Comparison of ENCODE assay signal across 1 cellular context in the genomic region with DNA sequence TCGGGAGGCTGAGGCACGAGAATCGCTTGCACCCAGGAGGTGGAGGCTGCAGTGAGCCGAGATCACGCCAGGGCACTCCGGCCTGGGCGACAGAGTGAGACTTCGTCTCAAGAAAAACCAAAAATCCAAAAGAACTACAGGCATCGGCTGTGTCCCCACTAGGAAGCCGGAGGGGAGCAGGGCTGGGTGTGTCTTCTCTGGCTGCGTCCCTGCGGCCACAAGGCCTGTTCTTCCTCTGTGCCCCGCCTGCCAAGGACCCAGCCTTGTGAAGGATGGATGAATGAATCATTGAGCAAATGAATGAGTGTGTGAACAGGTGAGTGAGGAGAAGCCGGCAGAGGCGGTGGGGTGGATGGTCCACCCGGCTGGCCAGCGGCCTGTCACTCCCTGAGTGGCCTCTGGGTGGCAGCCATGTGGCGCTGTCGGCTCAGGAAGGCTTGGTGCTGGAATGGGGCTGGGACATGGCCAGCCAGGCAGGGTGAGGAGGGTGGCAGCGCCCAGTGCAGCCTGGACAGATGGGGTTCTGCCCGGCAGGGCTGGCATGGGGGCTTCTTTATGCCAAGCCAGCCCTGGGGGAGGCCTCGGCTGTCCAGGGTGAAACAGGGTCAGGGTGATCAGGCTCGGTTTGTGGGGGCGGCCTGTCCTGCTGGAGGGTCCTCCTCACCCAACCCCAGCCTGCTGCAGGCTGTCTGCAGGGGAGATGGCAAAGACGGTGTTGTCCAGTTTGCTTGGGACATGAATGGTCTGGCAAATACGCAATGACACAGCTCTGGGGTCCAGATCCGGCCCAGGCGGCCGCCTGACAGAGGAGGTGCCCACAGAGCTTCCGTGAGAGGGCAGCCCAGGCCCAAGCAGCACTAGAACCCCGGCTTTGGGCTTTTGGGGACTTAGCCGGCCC.
TF ChIP-seq lines count a peak whose summit lies in the region.

No MANE protein-coding gene starts in this region.

TF ChIP-seq in HEK293, 187 proteins besides CTCF, POLR2A, EP300 and RAD21 (continues in another document):
- TF ChIP-seq, protein P1, sequence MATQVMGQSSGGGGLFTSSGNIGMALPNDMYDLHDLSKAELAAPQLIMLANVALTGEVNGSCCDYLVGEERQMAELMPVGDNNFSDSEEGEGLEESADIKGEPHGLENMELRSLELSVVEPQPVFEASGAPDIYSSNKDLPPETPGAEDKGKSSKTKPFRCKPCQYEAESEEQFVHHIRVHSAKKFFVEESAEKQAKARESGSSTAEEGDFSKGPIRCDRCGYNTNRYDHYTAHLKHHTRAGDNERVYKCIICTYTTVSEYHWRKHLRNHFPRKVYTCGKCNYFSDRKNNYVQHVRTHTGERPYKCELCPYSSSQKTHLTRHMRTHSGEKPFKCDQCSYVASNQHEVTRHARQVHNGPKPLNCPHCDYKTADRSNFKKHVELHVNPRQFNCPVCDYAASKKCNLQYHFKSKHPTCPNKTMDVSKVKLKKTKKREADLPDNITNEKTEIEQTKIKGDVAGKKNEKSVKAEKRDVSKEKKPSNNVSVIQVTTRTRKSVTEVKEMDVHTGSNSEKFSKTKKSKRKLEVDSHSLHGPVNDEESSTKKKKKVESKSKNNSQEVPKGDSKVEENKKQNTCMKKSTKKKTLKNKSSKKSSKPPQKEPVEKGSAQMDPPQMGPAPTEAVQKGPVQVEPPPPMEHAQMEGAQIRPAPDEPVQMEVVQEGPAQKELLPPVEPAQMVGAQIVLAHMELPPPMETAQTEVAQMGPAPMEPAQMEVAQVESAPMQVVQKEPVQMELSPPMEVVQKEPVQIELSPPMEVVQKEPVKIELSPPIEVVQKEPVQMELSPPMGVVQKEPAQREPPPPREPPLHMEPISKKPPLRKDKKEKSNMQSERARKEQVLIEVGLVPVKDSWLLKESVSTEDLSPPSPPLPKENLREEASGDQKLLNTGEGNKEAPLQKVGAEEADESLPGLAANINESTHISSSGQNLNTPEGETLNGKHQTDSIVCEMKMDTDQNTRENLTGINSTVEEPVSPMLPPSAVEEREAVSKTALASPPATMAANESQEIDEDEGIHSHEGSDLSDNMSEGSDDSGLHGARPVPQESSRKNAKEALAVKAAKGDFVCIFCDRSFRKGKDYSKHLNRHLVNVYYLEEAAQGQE (tag by site-specific recombination; IDR thresholded peaks at IDR 0.05), result no peak
- TF ChIP-seq ZNF426 (tag by site-specific recombination; IDR thresholded peaks at IDR 0.05) (no peak), ZNF16 (tag by site-specific recombination; IDR thresholded peaks at IDR 0.05; ENCODE audit: low read depth) (no peak), ZNF391 (tag by site-specific recombination; IDR thresholded peaks at IDR 0.05; ENCODE audit: borderline replicate concordance, low read depth) (no peak), KLF10 (tag by site-specific recombination; IDR thresholded peaks at IDR 0.05) (no peak), ZFP37 (tag by site-specific recombination; IDR thresholded peaks at IDR 0.05) (no peak), ZNF830 (tag by site-specific recombination; IDR thresholded peaks at IDR 0.05; ENCODE audit: low read depth) (no peak), ZNF843 (tag by site-specific recombination; IDR thresholded peaks at IDR 0.05) (no peak), ZNF747 (tag by site-specific recombination; IDR thresholded peaks at IDR 0.05) (no peak), ZNF701 (tag by site-specific recombination; IDR thresholded peaks at IDR 0.05) (no peak), YY2 (tag by site-specific recombination; IDR thresholded peaks at IDR 0.05) (no peak), SP3 (tag by site-specific recombination; IDR thresholded peaks at IDR 0.05) (0 out of 2 replicates have a peak, but pooled peaks have one; percentile 21), ZNF114 (tag by site-specific recombination; IDR thresholded peaks at IDR 0.05) (no peak), KLF8 (tag by site-specific recombination; IDR thresholded peaks at IDR 0.05) (peak; percentile 48; the same call in 1 of the 2 replicates), RBAK (tag by site-specific recombination; IDR thresholded peaks at IDR 0.05) (no peak), ZBTB17 (tag by site-specific recombination; IDR thresholded peaks at IDR 0.05) (peak; percentile 60; the same call in 1 of the 2 replicates), GLIS2 (tag by site-specific recombination; IDR thresholded peaks at IDR 0.05) (peak; percentile 48; the same call in 1 of the 2 replicates), ZNF133 (tag by site-specific recombination; IDR thresholded peaks at IDR 0.05) (no peak), ZNF366 (tag by site-specific recombination; conservative IDR thresholded peaks at IDR 0.05) (peak; percentile 83), ZNF707 (tag by site-specific recombination; IDR thresholded peaks at IDR 0.05) (no peak), SCRT1 (tag by site-specific recombination; IDR thresholded peaks at IDR 0.05; ENCODE audit: borderline replicate concordance) (peak; percentile 87; the same call in 1 of the 2 replicates), ZNF2 (tag by site-specific recombination; IDR thresholded peaks at IDR 0.05) (peak; percentile 83), ZNF600 (tag by site-specific recombination; IDR thresholded peaks at IDR 0.05) (peak; percentile 90), ZFP3 (tag by site-specific recombination; IDR thresholded peaks at IDR 0.05; ENCODE audit: low read depth) (no peak), ZNF654 (tag by site-specific recombination; IDR thresholded peaks at IDR 0.05; ENCODE audit: low read depth) (peak; percentile 78), ZNF146 (tag by site-specific recombination; IDR thresholded peaks at IDR 0.05) (no peak), ZNF529 (tag by site-specific recombination; IDR thresholded peaks at IDR 0.05; ENCODE audit: insufficient replicate concordance) (no peak), ZSCAN16 (tag by site-specific recombination; IDR thresholded peaks at IDR 0.05) (no peak), ZNF501 (tag by site-specific recombination; IDR thresholded peaks at IDR 0.05) (no peak), SCRT2 (tag by site-specific recombination; IDR thresholded peaks at IDR 0.05) (peak; percentile 64; the same call in 1 of the 2 replicates), ZFP41 (tag by site-specific recombination; IDR thresholded peaks at IDR 0.05; ENCODE audit: borderline replicate concordance) (no peak), ZNF184 (tag by site-specific recombination; IDR thresholded peaks at IDR 0.05) (no peak), GLIS1 (tag by site-specific recombination; IDR thresholded peaks at IDR 0.05) (peak; percentile 18; the same call in 1 of the 2 replicates)
- TF ChIP-seq, protein P2, sequence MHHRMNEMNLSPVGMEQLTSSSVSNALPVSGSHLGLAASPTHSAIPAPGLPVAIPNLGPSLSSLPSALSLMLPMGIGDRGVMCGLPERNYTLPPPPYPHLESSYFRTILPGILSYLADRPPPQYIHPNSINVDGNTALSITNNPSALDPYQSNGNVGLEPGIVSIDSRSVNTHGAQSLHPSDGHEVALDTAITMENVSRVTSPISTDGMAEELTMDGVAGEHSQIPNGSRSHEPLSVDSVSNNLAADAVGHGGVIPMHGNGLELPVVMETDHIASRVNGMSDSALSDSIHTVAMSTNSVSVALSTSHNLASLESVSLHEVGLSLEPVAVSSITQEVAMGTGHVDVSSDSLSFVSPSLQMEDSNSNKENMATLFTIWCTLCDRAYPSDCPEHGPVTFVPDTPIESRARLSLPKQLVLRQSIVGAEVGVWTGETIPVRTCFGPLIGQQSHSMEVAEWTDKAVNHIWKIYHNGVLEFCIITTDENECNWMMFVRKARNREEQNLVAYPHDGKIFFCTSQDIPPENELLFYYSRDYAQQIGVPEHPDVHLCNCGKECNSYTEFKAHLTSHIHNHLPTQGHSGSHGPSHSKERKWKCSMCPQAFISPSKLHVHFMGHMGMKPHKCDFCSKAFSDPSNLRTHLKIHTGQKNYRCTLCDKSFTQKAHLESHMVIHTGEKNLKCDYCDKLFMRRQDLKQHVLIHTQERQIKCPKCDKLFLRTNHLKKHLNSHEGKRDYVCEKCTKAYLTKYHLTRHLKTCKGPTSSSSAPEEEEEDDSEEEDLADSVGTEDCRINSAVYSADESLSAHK (tag by site-specific recombination; IDR thresholded peaks at IDR 0.05), result no peak
- TF ChIP-seq, protein P3, sequence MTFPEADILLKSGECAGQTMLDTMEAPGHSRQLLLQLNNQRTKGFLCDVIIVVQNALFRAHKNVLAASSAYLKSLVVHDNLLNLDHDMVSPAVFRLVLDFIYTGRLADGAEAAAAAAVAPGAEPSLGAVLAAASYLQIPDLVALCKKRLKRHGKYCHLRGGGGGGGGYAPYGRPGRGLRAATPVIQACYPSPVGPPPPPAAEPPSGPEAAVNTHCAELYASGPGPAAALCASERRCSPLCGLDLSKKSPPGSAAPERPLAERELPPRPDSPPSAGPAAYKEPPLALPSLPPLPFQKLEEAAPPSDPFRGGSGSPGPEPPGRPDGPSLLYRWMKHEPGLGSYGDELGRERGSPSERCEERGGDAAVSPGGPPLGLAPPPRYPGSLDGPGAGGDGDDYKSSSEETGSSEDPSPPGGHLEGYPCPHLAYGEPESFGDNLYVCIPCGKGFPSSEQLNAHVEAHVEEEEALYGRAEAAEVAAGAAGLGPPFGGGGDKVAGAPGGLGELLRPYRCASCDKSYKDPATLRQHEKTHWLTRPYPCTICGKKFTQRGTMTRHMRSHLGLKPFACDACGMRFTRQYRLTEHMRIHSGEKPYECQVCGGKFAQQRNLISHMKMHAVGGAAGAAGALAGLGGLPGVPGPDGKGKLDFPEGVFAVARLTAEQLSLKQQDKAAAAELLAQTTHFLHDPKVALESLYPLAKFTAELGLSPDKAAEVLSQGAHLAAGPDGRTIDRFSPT (tag by site-specific recombination; IDR thresholded peaks at IDR 0.05), result peak; percentile 96
- TF ChIP-seq, protein P4, sequence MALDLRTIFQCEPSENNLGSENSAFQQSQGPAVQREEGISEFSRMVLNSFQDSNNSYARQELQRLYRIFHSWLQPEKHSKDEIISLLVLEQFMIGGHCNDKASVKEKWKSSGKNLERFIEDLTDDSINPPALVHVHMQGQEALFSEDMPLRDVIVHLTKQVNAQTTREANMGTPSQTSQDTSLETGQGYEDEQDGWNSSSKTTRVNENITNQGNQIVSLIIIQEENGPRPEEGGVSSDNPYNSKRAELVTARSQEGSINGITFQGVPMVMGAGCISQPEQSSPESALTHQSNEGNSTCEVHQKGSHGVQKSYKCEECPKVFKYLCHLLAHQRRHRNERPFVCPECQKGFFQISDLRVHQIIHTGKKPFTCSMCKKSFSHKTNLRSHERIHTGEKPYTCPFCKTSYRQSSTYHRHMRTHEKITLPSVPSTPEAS (tag by site-specific recombination; IDR thresholded peaks at IDR 0.05), result no peak
- TF ChIP-seq, protein P5, sequence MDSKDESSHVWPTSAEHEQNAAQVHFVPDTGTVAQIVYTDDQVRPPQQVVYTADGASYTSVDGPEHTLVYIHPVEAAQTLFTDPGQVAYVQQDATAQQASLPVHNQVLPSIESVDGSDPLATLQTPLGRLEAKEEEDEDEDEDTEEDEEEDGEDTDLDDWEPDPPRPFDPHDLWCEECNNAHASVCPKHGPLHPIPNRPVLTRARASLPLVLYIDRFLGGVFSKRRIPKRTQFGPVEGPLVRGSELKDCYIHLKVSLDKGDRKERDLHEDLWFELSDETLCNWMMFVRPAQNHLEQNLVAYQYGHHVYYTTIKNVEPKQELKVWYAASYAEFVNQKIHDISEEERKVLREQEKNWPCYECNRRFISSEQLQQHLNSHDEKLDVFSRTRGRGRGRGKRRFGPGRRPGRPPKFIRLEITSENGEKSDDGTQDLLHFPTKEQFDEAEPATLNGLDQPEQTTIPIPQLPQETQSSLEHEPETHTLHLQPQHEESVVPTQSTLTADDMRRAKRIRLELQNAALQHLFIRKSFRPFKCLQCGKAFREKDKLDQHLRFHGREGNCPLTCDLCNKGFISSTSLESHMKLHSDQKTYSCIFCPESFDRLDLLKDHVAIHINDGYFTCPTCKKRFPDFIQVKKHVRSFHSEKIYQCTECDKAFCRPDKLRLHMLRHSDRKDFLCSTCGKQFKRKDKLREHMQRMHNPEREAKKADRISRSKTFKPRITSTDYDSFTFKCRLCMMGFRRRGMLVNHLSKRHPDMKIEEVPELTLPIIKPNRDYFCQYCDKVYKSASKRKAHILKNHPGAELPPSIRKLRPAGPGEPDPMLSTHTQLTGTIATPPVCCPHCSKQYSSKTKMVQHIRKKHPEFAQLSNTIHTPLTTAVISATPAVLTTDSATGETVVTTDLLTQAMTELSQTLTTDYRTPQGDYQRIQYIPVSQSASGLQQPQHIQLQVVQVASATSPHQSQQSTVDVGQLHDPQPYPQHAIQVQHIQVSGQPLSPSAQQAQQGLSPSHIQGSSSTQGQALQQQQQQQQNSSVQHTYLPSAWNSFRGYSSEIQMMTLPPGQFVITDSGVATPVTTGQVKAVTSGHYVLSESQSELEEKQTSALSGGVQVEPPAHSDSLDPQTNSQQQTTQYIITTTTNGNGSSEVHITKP (tag by site-specific recombination; IDR thresholded peaks at IDR 0.05), result no peak
- TF ChIP-seq, protein P6, sequence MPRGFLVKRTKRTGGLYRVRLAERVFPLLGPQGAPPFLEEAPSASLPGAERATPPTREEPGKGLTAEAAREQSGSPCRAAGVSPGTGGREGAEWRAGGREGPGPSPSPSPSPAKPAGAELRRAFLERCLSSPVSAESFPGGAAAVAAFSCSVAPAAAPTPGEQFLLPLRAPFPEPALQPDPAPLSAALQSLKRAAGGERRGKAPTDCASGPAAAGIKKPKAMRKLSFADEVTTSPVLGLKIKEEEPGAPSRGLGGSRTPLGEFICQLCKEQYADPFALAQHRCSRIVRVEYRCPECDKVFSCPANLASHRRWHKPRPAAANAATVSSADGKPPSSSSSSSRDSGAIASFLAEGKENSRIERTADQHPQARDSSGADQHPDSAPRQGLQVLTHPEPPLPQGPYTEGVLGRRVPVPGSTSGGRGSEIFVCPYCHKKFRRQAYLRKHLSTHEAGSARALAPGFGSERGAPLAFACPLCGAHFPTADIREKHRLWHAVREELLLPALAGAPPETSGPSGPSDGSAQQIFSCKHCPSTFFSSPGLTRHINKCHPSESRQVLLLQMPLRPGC (tag by site-specific recombination; IDR thresholded peaks at IDR 0.05), result no peak
- TF ChIP-seq, protein P7, sequence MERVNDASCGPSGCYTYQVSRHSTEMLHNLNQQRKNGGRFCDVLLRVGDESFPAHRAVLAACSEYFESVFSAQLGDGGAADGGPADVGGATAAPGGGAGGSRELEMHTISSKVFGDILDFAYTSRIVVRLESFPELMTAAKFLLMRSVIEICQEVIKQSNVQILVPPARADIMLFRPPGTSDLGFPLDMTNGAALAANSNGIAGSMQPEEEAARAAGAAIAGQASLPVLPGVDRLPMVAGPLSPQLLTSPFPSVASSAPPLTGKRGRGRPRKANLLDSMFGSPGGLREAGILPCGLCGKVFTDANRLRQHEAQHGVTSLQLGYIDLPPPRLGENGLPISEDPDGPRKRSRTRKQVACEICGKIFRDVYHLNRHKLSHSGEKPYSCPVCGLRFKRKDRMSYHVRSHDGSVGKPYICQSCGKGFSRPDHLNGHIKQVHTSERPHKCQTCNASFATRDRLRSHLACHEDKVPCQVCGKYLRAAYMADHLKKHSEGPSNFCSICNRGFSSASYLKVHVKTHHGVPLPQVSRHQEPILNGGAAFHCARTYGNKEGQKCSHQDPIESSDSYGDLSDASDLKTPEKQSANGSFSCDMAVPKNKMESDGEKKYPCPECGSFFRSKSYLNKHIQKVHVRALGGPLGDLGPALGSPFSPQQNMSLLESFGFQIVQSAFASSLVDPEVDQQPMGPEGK (tag by site-specific recombination; IDR thresholded peaks at IDR 0.05), result peak; percentile 55
